Comparison of ENCODE assay signal across 22 cellular contexts in the genomic region with DNA sequence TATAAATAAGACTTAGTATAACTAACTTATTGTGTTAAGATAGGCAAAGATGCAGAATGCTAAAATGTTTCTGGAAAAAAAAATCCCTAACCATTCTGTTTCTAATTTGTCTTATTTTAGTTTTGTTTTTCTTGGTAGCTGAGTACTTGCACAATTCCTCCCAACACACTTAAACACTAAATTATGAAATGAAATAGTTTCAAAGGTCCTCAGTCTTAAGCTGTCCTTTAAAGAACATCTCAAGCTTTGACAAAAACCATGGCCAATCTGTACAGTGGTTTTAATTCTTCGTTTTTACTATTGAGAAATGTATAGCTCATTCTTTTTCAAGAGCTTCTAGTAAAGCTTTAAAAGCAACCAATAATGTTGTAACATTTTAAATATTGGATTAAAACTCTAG.
A peak's percentile ranks its signal among the peaks of the same experiment; 100 is the strongest.
DNase-seq lines count a peak whose midpoint lies in the region; ATAC-seq, FAIRE-seq and TF ChIP-seq lines count a peak whose summit lies in the region.
"Had no signal": no experiment of that assay in that cellular context is flagged by ENCODE, and none has a peak within 500 bp of the region (broad histone marks: within the 10 kb centered on the region; RNA-seq: fewer than 3 reads in every experiment).

No MANE protein-coding gene starts in this region.

- no TSS peak for BruUV-seq in PC-3 (replicated peaks; lab: Mats Ljungman, UMichigan)

- peak; percentile 12 for FAIRE-seq in endometrium (lab: Jason Lieb, UNC)
- FAIRE-seq: A549, GM12892, H54 had no signal

- intact Hi-C loops in PC-3 (cut with micrococcal nuclease): no loop called here

- H3K9ac ChIP-seq in subcutaneous abdominal adipose tissue (ENCODE audit: low read length in 5 of 5): no peak overlapping the region
- H3K9ac ChIP-seq in PC-3 (ENCODE audit: low read length): no peak overlapping the region

- H2AFZ ChIP-seq in PC-3 (ENCODE audit: low read length): no peak overlapping the region

- POLR2A ChIA-PET in PC-3 (lab: Charles Lee; ENCODE audit: unreplicated experiment): no interaction called here

- TF ChIP-seq CTCF in fibroblast of villous mesenchyme (IDR thresholded peaks at IDR 0.05; ENCODE audit: insufficient read depth, low read depth, low read length) (no peak), PC-3 (conservative IDR thresholded peaks at IDR 0.05; ENCODE audit: low read depth, low read length) (no peak)

- H3K27ac ChIP-seq in subcutaneous abdominal adipose tissue (ENCODE audit: low read depth, low read length): peak overlapping the region; percentile 3
- no peak overlapping the region for H3K27ac ChIP-seq in PC-3 (ENCODE audit: low read length)
- H3K27ac ChIP-seq: A549 had no signal

- peaks cover 0 to 34% (median 0%) of the 10 kb centered on the region in 5 donors for H3K4me1 ChIP-seq in subcutaneous abdominal adipose tissue (ENCODE audit: control insufficient read depth in 5 of 5, insufficient read depth in 5 of 5, low read length in 5 of 5)
- H3K4me1 ChIP-seq in PC-3 (ENCODE audit: insufficient read depth, low read length): no peaks in the 10 kb centered on the region
- H3K4me1 ChIP-seq: A549, HAP-1 had no signal

- CTCF ChIA-PET in PC-3 (lab: Charles Lee): no interaction called here

- H4K20me1 ChIP-seq in PC-3 (ENCODE audit: low read length): no peaks in the 10 kb centered on the region

- H3K27me3 ChIP-seq in subcutaneous abdominal adipose tissue (ENCODE audit: control insufficient read depth in 5 of 5, insufficient read depth in 4 of 5, low read length in 5 of 5) (no peaks in the 10 kb centered on the region), PC-3 (ENCODE audit: low read length) (no peaks in the 10 kb centered on the region)

- H3K36me3 ChIP-seq in subcutaneous abdominal adipose tissue (ENCODE audit: control insufficient read depth in 5 of 5, insufficient read depth in 5 of 5, low read length in 5 of 5): no peaks in the 10 kb centered on the region
- H3K36me3 ChIP-seq in PC-3 (ENCODE audit: low read depth, low read length): no peaks in the 10 kb centered on the region
- H3K36me3 ChIP-seq: HAP-1 had no signal

- H3K4me3 ChIP-seq in fibroblast of villous mesenchyme (ENCODE audit: low read depth, low read length): no peak overlapping the region
- no peak overlapping the region for H3K4me3 ChIP-seq in subcutaneous abdominal adipose tissue (ENCODE audit: low read depth in 1 of 5, low read length in 5 of 5)
- no peak overlapping the region for H3K4me3 ChIP-seq in PC-3 (ENCODE audit: low read length)
- H3K4me3 ChIP-seq: A549, HAP-1 had no signal

- DNase-seq in GM03348 (ENCODE audit: low spot score) (peak; percentile 3), fibroblast of villous mesenchyme (ENCODE audit: low read depth) (peak; percentile 12), PC-3 (no peak), NCI-H187 (lab: John Stamatoyannopoulos, UW) (no peak)
- no peak for DNase-seq in stimulated activated CD4-positive, alpha-beta T cell treated with anti-CD3 and anti-CD28 coated beads, Interleukin-4, amount 100 ng/mL, for 1 hour
- DNase-seq: 8988T; ACHN; C1 segment of cervical spinal cord; Calu3; CD4-positive, alpha-beta memory T cell; COR-L47; DMS53; DMS79 treated with DMSO at 0.1 percent for 48 hours; GF-D8; GOT3; HFFc6 had no signal

- H3K9me3 ChIP-seq in subcutaneous abdominal adipose tissue (ENCODE audit: control insufficient read depth in 5 of 5, low read length in 5 of 5): no peaks in the 10 kb centered on the region
- H3K9me3 ChIP-seq in PC-3 (ENCODE audit: low read length): no peaks in the 10 kb centered on the region
- H3K9me3 ChIP-seq: A549, HAP-1 had no signal

- ATAC-seq in PC-3: no peak
- ATAC-seq: A549 had no signal

- no peaks in the 10 kb centered on the region for H3K9me2 ChIP-seq in PC-3 (replicated peaks; ENCODE audit: low read length)

- H3F3A ChIP-seq in PC-3 (ENCODE audit: low read length, unreplicated experiment): no peaks in the 10 kb centered on the region

- no peaks in the 10 kb centered on the region for H3K79me2 ChIP-seq in PC-3 (ENCODE audit: low read length)

- H3K4me2 ChIP-seq in PC-3 (ENCODE audit: low read length): no peak overlapping the region
- H3K4me2 ChIP-seq: A549 had no signal

Comparison
In these comparisons a context has a peak if more than half of its experiments do, and no peak if none do; other contexts are left out.
1. DNase-seq: peak in GM03348 (single experiment) and fibroblast of villous mesenchyme (single experiment); none in stimulated activated CD4-positive, alpha-beta T cell treated with anti-CD3 and anti-CD28 coated beads, Interleukin-4, amount 100 ng/mL, for 1 hour (single experiment), PC-3 (single experiment) and NCI-H187 (0 of 2).